ENCODE assay signal across 1 cellular context in the genomic region with DNA sequence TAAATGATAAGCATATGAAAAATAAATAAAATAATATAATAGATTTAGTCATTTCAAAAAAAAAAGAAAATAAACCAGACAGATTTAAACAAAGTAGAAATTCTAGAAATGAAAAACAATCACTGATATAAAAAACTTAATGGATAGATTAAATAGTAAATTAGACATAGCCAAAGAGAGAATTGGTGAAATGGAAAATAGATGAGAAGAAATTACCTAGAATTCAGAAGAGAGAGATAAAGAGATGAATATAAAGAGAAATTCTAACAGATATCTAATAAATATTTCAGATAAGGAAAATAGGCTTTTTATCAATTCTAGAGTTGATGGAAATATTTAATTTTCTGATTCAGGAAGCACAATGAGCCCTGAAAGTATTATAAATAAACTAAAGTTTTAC.
A peak's percentile ranks its signal among the peaks of the same experiment; 100 is the strongest.
TF ChIP-seq lines count a peak whose summit lies in the region.

No MANE protein-coding gene starts in this region.

TF ChIP-seq in HEK293, 187 proteins besides CTCF, POLR2A, EP300 and RAD21 (continued from another document):
- TF ChIP-seq, protein P1, sequence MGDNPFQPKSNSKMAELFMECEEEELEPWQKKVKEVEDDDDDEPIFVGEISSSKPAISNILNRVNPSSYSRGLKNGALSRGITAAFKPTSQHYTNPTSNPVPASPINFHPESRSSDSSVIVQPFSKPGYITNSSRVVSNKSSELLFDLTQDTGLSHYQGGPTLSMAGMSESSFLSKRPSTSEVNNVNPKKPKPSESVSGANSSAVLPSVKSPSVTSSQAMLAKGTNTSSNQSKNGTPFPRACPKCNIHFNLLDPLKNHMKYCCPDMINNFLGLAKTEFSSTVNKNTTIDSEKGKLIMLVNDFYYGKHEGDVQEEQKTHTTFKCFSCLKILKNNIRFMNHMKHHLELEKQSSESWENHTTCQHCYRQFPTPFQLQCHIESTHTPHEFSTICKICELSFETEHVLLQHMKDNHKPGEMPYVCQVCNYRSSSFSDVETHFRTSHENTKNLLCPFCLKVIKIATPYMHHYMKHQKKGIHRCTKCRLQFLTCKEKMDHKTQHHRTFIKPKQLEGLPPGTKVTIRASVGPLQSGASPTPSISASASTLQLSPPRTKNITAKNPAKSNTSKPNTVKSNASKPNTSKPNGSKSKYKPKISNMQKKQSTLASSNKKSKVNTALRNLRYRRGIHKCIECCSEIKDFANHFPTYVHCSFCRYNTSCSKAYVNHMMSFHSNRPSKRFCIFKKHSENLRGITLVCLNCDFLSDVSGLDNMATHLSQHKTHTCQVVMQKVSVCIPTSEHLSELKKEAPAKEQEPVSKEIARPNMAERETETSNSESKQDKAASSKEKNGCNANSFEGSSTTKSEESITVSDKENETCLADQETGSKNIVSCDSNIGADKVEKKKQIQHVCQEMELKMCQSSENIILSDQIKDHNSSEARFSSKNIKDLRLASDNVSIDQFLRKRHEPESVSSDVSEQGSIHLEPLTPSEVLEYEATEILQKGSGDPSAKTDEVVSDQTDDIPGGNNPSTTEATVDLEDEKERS (tag by site-specific recombination; IDR thresholded peaks at IDR 0.05): peak; percentile 82; the same call in 1 of the 2 replicates
- TF ChIP-seq, protein P2, sequence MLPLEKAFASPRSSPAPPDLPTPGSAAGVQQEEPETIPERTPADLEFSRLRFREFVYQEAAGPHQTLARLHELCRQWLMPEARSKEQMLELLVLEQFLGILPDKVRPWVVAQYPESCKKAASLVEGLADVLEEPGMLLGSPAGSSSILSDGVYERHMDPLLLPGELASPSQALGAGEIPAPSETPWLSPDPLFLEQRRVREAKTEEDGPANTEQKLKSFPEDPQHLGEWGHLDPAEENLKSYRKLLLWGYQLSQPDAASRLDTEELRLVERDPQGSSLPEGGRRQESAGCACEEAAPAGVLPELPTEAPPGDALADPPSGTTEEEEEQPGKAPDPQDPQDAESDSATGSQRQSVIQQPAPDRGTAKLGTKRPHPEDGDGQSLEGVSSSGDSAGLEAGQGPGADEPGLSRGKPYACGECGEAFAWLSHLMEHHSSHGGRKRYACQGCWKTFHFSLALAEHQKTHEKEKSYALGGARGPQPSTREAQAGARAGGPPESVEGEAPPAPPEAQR (tag by site-specific recombination; IDR thresholded peaks at IDR 0.05): no peak
- TF ChIP-seq ZNF548 (tag by site-specific recombination; IDR thresholded peaks at IDR 0.05) (no peak), ZNF354C (tag by site-specific recombination; IDR thresholded peaks at IDR 0.05; ENCODE audit: borderline replicate concordance, low read depth) (no peak), HOXD13 (CRISPR knock-in tag; IDR thresholded peaks at IDR 0.05; ENCODE audit: borderline replicate concordance) (no peak), ZNF274 (IDR thresholded peaks at IDR 0.05; ENCODE audit: low read length) (no peak), ZNF274 (tag by site-specific recombination; IDR thresholded peaks at IDR 0.05; ENCODE audit: borderline replicate concordance) (no peak)
TF ChIP-seq in HEK293: peak in this region for 2.
